ENCODE assay signal across 2 cellular contexts in genomic region chr3:59065240-59065639, GRCh38.
A peak's percentile ranks its signal among the peaks of the same experiment; 100 is the strongest.
TF ChIP-seq lines count a peak whose summit lies in the region.

No MANE protein-coding gene starts in this region.

TF ChIP-seq in GM23338, 12 proteins besides CTCF, POLR2A, EP300 and RAD21:
- TF ChIP-seq EZH2phosphoT487 (IDR thresholded peaks at IDR 0.05; ENCODE audit: unreplicated experiment): no peak
- TF ChIP-seq STAT1 (IDR thresholded peaks at IDR 0.05; ENCODE audit: unreplicated experiment): no peak
- TF ChIP-seq ZNF114 (CRISPR knock-in tag; IDR thresholded peaks at IDR 0.05): no peak
- TF ChIP-seq REST (IDR thresholded peaks at IDR 0.05; ENCODE audit: unreplicated experiment): no peak
- no peak for TF ChIP-seq EZH2 (IDR thresholded peaks at IDR 0.05; ENCODE audit: low read depth, unreplicated experiment)
- TF ChIP-seq ETS1 (IDR thresholded peaks at IDR 0.05): no peak
- no peak for TF ChIP-seq JUNB (IDR thresholded peaks at IDR 0.05; ENCODE audit: unreplicated experiment)
- TF ChIP-seq ZNF331 (CRISPR knock-in tag; IDR thresholded peaks at IDR 0.05; ENCODE audit: low read depth): no peak
- no peak for TF ChIP-seq CREB1 (CRISPR knock-in tag; IDR thresholded peaks at IDR 0.05; ENCODE audit: low read depth)
- no peak for TF ChIP-seq POLR2AphosphoS5 (IDR thresholded peaks at IDR 0.05; ENCODE audit: low read depth)
- TF ChIP-seq ZNF462 (CRISPR knock-in tag; IDR thresholded peaks at IDR 0.05): no peak
- no peak for TF ChIP-seq NANOG (IDR thresholded peaks at IDR 0.05; ENCODE audit: borderline replicate concordance)

TF ChIP-seq in K562, 482 proteins besides CTCF, POLR2A, EP300 and RAD21:
- TF ChIP-seq KDM5B (IDR thresholded peaks at IDR 0.05; ENCODE audit: insufficient replicate concordance, low read depth, low read length): no peak
- TF ChIP-seq, protein P1, sequence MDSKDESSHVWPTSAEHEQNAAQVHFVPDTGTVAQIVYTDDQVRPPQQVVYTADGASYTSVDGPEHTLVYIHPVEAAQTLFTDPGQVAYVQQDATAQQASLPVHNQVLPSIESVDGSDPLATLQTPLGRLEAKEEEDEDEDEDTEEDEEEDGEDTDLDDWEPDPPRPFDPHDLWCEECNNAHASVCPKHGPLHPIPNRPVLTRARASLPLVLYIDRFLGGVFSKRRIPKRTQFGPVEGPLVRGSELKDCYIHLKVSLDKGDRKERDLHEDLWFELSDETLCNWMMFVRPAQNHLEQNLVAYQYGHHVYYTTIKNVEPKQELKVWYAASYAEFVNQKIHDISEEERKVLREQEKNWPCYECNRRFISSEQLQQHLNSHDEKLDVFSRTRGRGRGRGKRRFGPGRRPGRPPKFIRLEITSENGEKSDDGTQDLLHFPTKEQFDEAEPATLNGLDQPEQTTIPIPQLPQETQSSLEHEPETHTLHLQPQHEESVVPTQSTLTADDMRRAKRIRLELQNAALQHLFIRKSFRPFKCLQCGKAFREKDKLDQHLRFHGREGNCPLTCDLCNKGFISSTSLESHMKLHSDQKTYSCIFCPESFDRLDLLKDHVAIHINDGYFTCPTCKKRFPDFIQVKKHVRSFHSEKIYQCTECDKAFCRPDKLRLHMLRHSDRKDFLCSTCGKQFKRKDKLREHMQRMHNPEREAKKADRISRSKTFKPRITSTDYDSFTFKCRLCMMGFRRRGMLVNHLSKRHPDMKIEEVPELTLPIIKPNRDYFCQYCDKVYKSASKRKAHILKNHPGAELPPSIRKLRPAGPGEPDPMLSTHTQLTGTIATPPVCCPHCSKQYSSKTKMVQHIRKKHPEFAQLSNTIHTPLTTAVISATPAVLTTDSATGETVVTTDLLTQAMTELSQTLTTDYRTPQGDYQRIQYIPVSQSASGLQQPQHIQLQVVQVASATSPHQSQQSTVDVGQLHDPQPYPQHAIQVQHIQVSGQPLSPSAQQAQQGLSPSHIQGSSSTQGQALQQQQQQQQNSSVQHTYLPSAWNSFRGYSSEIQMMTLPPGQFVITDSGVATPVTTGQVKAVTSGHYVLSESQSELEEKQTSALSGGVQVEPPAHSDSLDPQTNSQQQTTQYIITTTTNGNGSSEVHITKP (IDR thresholded peaks at IDR 0.05; ENCODE audit: partially characterized antibody): peak; percentile 44
